In genomic region chr13:100511422-100511821, GRCh38 we compare ENCODE assay signal across 22 cellular contexts.
DNase-seq lines count a peak whose midpoint lies in the region; TF ChIP-seq lines count a peak whose summit lies in the region.
"Had no signal": no experiment of that assay in that cellular context is flagged by ENCODE, and none has a peak within 500 bp of the region (broad histone marks: within the 10 kb centered on the region; RNA-seq: fewer than 3 reads in every experiment).

No MANE protein-coding gene starts in this region.

- WGBS in HUES64: 92% methylated on average over 7 of the region's 7 CpGs

- H3K4me3 ChIP-seq in HUES64 (ENCODE audit: low read length) (no peak overlapping the region), iPS-20b (ENCODE audit: low read length) (no peak overlapping the region)
- H3K4me3 ChIP-seq: GM12878, lung, sigmoid colon had no signal

- H3K9me3 ChIP-seq in HUES64 (ENCODE audit: insufficient read depth, low read depth, low read length) (no peaks in the 10 kb centered on the region), iPS-20b (ENCODE audit: insufficient read depth, low read depth, low read length) (no peaks in the 10 kb centered on the region)
- H3K9me3 ChIP-seq: sigmoid colon had no signal

- POLR2A ChIA-PET in HEK293T (lab: Yijun Ruan, JAX): no interaction called here

- H3K27ac ChIP-seq in HUES64 (ENCODE audit: low read depth, low read length) (peak overlapping the region; percentile 40; the same call in 1 of the 2 replicates), iPS-20b (ENCODE audit: low read length) (peak overlapping the region; percentile 40)
- H3K27ac ChIP-seq: HL-60, sigmoid colon had no signal

- H3K9ac ChIP-seq in HUES64 (ENCODE audit: low read depth, low read length) (0 out of 2 replicates have a peak overlapping the region, but pooled peaks have one; percentile 0), iPS-20b (ENCODE audit: low read depth, low read length) (peak overlapping the region; percentile 36; the same call in 1 of the 2 replicates)

- H3K27me3 ChIP-seq in HUES64 (ENCODE audit: insufficient read depth, low read length): no peaks in the 10 kb centered on the region
- no peaks in the 10 kb centered on the region for H3K27me3 ChIP-seq in iPS-20b (ENCODE audit: insufficient read depth, low read length)
- H3K27me3 ChIP-seq: sigmoid colon had no signal

- H3K36me3 ChIP-seq in HUES64 (ENCODE audit: insufficient read depth, low read length) (peaks cover 5% of the 10 kb centered on the region; the same call in 1 of the 2 replicates), iPS-20b (ENCODE audit: insufficient read depth, low read depth, low read length) (no peaks in the 10 kb centered on the region; the same call in 1 of the 2 replicates)
- H3K36me3 ChIP-seq: sigmoid colon had no signal

- CTCF ChIA-PET in HEK293T (lab: Yijun Ruan, JAX): no interaction called here

- DNase-seq in SIG-M5 treated with dmso at 0.1 percent for 504 hours (lab: John Stamatoyannopoulos, UW; ENCODE audit: unreplicated experiment) (peak; percentile 32), SIG-M5 (lab: John Stamatoyannopoulos, UW) (no peak), NCI-H748 treated with DMSO at 0.1 percent for 48 hours (lab: John Stamatoyannopoulos, UW) (peak; percentile 78), HuH-7 (ENCODE audit: low spot score) (no peak), HEK293T (ENCODE audit: extremely low spot score) (no peak)
- DNase-seq in stimulated activated CD4-positive, alpha-beta T cell treated with anti-CD3 and anti-CD28 coated beads, Interleukin-15, amount 100 ng/mL, for 24 hours: no peak
- DNase-seq: ACHN; activated CD4-positive, alpha-beta memory T cell treated with anti-CD3 and anti-CD28 coated beads, Interleukin-2, amount 10 ng/mL, durations not matched to agents 7 days and 5 days; activated CD4-positive, CD25-positive, alpha-beta regulatory T cell treated with anti-CD3 and anti-CD28 coated beads, Interleukin-2, amount 50 U/mL, for 72 hours; activated effector memory CD4-positive, alpha-beta T cell treated with anti-CD3 and anti-CD28 coated beads, Interleukin-2, amount 50 U/mL, for 16 hours; activated naive CD8-positive, alpha-beta T cell treated with anti-CD3 and anti-CD28 coated beads, Interleukin-2, amount 50 U/mL, for 24 hours; Calu3; IMR-90; NCI-H1694 treated with DMSO at 0.1 percent for 48 hours; NCI-H446 treated with DMSO at 0.1 percent for 48 hours; RPMI8226; sigmoid colon had no signal

- H3K4me1 ChIP-seq in HUES64 (ENCODE audit: insufficient read depth, low read length) (peaks cover 67% of the 10 kb centered on the region), iPS-20b (ENCODE audit: insufficient read depth, low read length) (peaks cover 57% of the 10 kb centered on the region)

TF ChIP-seq in HEK293T, 16 proteins besides CTCF, POLR2A, EP300 and RAD21:
- no peak for TF ChIP-seq HDGF (IDR thresholded peaks at IDR 0.05; ENCODE audit: borderline replicate concordance)
- no peak for TF ChIP-seq FOXA1 (IDR thresholded peaks at IDR 0.05)
- no peak for TF ChIP-seq ELF4 (IDR thresholded peaks at IDR 0.05)
- no peak for TF ChIP-seq SP1 (IDR thresholded peaks at IDR 0.05)
- TF ChIP-seq PKNOX1 (IDR thresholded peaks at IDR 0.05): no peak
- no peak for TF ChIP-seq NFRKB (IDR thresholded peaks at IDR 0.05)
- TF ChIP-seq ARNT (IDR thresholded peaks at IDR 0.05): no peak
- no peak for TF ChIP-seq ZNF384 (IDR thresholded peaks at IDR 0.05)
- TF ChIP-seq FOXM1 (IDR thresholded peaks at IDR 0.05; ENCODE audit: borderline replicate concordance): no peak
- no peak for TF ChIP-seq SUZ12 (IDR thresholded peaks at IDR 0.05)
- TF ChIP-seq TARDBP (IDR thresholded peaks at IDR 0.05): no peak
- no peak for TF ChIP-seq FOXK2 (IDR thresholded peaks at IDR 0.05)
- TF ChIP-seq CTBP1 (IDR thresholded peaks at IDR 0.05; ENCODE audit: borderline replicate concordance): no peak
- no peak for TF ChIP-seq L3MBTL2 (conservative IDR thresholded peaks at IDR 0.05)
- no peak for TF ChIP-seq BHLHE40 (IDR thresholded peaks at IDR 0.05; ENCODE audit: borderline replicate concordance)
- TF ChIP-seq LEF1 (IDR thresholded peaks at IDR 0.05; ENCODE audit: borderline replicate concordance): no peak

Comparison
In these comparisons a context has a peak if more than half of its experiments do, and no peak if none do; other contexts are left out.
1. DNase-seq: peak in SIG-M5 treated with dmso at 0.1 percent for 504 hours (single experiment) and NCI-H748 treated with DMSO at 0.1 percent for 48 hours (single experiment); none in SIG-M5 (single experiment), HuH-7 (single experiment), HEK293T (single experiment) and stimulated activated CD4-positive, alpha-beta T cell treated with anti-CD3 and anti-CD28 coated beads, Interleukin-15, amount 100 ng/mL, for 24 hours (single experiment).